ENCODE assay signal across 14 cellular contexts in genomic region chr6:56868687-56869086, GRCh38.
DNase-seq lines count a peak whose midpoint lies in the region; ATAC-seq and TF ChIP-seq lines count a peak whose summit lies in the region.
"Had no signal": no experiment of that assay in that cellular context is flagged by ENCODE, and none has a peak within 500 bp of the region (broad histone marks: within the 10 kb centered on the region; RNA-seq: fewer than 3 reads in every experiment).

No MANE protein-coding gene starts in this region.

- ATAC-seq in GM18909 (IDR thresholded peaks at IDR 0.05; ENCODE audit: poor library complexity, unreplicated experiment) = no peak
- ATAC-seq: CD8-positive, alpha-beta T cell; T-cell had no signal

- 87% methylated on average over 1 of the region's 1 CpG for WGBS in suprapubic skin

- peak; percentile 92 for DNase-seq in EH (ENCODE audit: low read depth)
- peak; percentile 44 for DNase-seq in astrocyte of the hippocampus (ENCODE audit: low read depth, low spot score)
- peak; percentile 48 for DNase-seq in kidney tubule cell (ENCODE audit: low spot score)
- DNase-seq in tibial artery = no peak
- no peak for DNase-seq in suprapubic skin (ENCODE audit: low spot score in 2 of 2)
- no peak for DNase-seq in colonic mucosa
- DNase-seq: CD8-positive, alpha-beta T cell; islet precursor cell; KG1; NCI-H345; stimulated activated CD4-positive, alpha-beta T cell treated with anti-CD3 and anti-CD28 coated beads, Interleukin-1b, Interleukin-23, amount 100 ng/mL, for 48 hours; T-cell had no signal

- TF ChIP-seq RAD21 in Ishikawa (IDR thresholded peaks at IDR 0.05; ENCODE audit: low read depth) = no peak

- no peak overlapping the region for H3K9ac ChIP-seq in colonic mucosa (ENCODE audit: low read depth in 2 of 2, low read length in 2 of 2)

- H3K27me3 ChIP-seq in tibial artery (no peaks in the 10 kb centered on the region), suprapubic skin (no peaks in the 10 kb centered on the region), colonic mucosa (no peaks in the 10 kb centered on the region)

- no peak for TF ChIP-seq EP300 in Ishikawa (IDR thresholded peaks at IDR 0.05; ENCODE audit: borderline replicate concordance)
- TF ChIP-seq EP300 in suprapubic skin (IDR thresholded peaks at IDR 0.05) = no peak

- H3K9me3 ChIP-seq in tibial artery (no peaks in the 10 kb centered on the region), suprapubic skin (no peaks in the 10 kb centered on the region), colonic mucosa (no peaks in the 10 kb centered on the region)

- no peak for TF ChIP-seq POLR2A in suprapubic skin (IDR thresholded peaks at IDR 0.05)

- no peak overlapping the region for H3K27ac ChIP-seq in tibial artery
- H3K27ac ChIP-seq in suprapubic skin = no peak overlapping the region
- H3K27ac ChIP-seq in colonic mucosa = no peak overlapping the region

- intact Hi-C loops in tibial artery (cut with DNase I; ENCODE audit: low total_unique reads) (no loop called here), colonic mucosa (cut with DNase I) (no loop called here)

- peaks cover 0 to 20% (median 2%) of the 10 kb centered on the region in 4 donors for H3K4me1 ChIP-seq in tibial artery
- H3K4me1 ChIP-seq in suprapubic skin = no peaks in the 10 kb centered on the region
- H3K4me1 ChIP-seq in colonic mucosa = no peaks in the 10 kb centered on the region

- no peak overlapping the region for H3K4me3 ChIP-seq in tibial artery
- H3K4me3 ChIP-seq in suprapubic skin = no peak overlapping the region
- H3K4me3 ChIP-seq in colonic mucosa = no peak overlapping the region

- H3K36me3 ChIP-seq in tibial artery (no peaks in the 10 kb centered on the region), suprapubic skin (no peaks in the 10 kb centered on the region), colonic mucosa (no peaks in the 10 kb centered on the region)

- TF ChIP-seq CTCF in tibial artery (IDR thresholded peaks at IDR 0.05) (no peak), suprapubic skin (IDR thresholded peaks at IDR 0.05) (no peak), colonic mucosa (IDR thresholded peaks at IDR 0.05) (no peak)

TF ChIP-seq in Ishikawa, 13 proteins besides CTCF, POLR2A, EP300 and RAD21:
- TF ChIP-seq ZBTB7A (IDR thresholded peaks at IDR 0.05; ENCODE audit: low read depth) (no peak), TEAD4 (IDR thresholded peaks at IDR 0.05) (peak; percentile 16; the same call in 1 of the 2 replicates)

Comparison
In these comparisons a context has a peak if more than half of its experiments do, and no peak if none do; other contexts are left out.
1. DNase-seq: peak in EH (single experiment), astrocyte of the hippocampus (single experiment) and kidney tubule cell (single experiment); none in tibial artery (0 of 2), suprapubic skin (0 of 2) and colonic mucosa (single experiment).